Comparison of ENCODE assay signal across 1 cellular context in the genomic region with DNA sequence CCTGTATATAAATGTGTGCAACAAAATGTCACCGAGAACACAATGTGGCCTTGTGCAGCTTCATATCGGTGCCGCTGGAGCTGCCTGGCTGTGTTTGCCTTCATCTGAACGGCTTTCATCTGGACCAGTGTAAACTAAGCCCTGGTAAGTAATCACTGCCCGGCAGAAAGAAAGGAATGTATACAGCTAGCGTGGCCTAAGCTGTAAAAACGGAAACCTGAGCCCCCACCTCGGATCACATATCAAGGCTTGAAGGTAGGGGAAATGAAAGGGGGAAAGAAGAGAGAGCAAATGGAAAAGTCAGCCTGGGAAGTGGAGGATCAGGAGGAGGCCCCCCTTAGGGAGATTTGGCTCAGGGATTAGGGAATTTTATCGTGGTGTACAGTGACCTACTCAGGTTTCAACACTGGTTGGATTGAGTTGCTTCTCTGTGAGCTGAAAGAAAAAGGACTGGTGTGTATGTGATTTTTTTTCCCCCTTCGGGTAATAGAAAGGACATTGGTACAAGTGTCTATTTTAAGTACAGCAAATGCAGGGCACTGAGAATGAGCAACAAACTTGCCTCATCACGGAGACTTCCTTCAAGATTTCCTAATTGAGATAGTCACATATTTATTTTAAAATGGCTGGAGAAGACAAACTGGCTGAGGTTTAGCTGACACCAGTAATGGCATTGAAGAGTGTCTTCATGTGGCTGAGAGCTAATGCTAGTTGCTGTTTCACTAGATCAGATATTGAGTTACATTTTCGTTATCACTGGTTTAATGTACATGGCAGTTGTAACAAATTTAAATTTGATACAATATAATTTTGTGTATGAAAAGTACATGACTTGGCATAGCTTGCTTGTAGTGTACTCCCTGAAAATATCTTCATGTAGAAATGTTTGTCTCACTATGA.
TF ChIP-seq lines count a peak whose summit lies in the region.

No MANE protein-coding gene starts in this region.

TF ChIP-seq in HepG2, 621 proteins besides CTCF, POLR2A, EP300 and RAD21 (continued from another document and continues in another):
- no peak for TF ChIP-seq PHF5A (CRISPR knock-in tag; IDR thresholded peaks at IDR 0.05; ENCODE audit: low read depth, unreplicated experiment)
- no peak for TF ChIP-seq ZNF3 (CRISPR knock-in tag; IDR thresholded peaks at IDR 0.05)
- peak; percentile 54; the same call in 1 of the 2 replicates for TF ChIP-seq THAP11 (CRISPR knock-in tag; IDR thresholded peaks at IDR 0.05)
- TF ChIP-seq GTF3A (CRISPR knock-in tag; conservative IDR thresholded peaks at IDR 0.05) = no peak
- no peak for TF ChIP-seq NONO (IDR thresholded peaks at IDR 0.05)
- TF ChIP-seq NONO (CRISPR knock-in tag; conservative IDR thresholded peaks at IDR 0.05) = peak; percentile 73; the same call in 1 of the 2 replicates
- TF ChIP-seq ZNF775 (CRISPR knock-in tag; IDR thresholded peaks at IDR 0.05; ENCODE audit: borderline replicate concordance) = no peak
- peak; percentile 49; the same call in 1 of the 2 replicates for TF ChIP-seq ZNF564 (CRISPR knock-in tag; IDR thresholded peaks at IDR 0.05)
- no peak for TF ChIP-seq ZBTB21 (CRISPR knock-in tag; IDR thresholded peaks at IDR 0.05)
- no peak for TF ChIP-seq ELF1 (CRISPR knock-in tag; IDR thresholded peaks at IDR 0.05)
- TF ChIP-seq ZNF644 (CRISPR knock-in tag; IDR thresholded peaks at IDR 0.05; ENCODE audit: low read depth) = no peak; the same call in 1 of the 2 replicates
- no peak for TF ChIP-seq SUZ12 (IDR thresholded peaks at IDR 0.05; ENCODE audit: low read depth, low read length)
- no peak for TF ChIP-seq ATM (IDR thresholded peaks at IDR 0.05; ENCODE audit: borderline replicate concordance)
- TF ChIP-seq HNRNPH1 (optimal IDR thresholded peaks at IDR 0.05; ENCODE audit: low read depth, low read length) = no peak
- TF ChIP-seq TEAD2 (CRISPR knock-in tag; IDR thresholded peaks at IDR 0.05) = no peak
- TF ChIP-seq ZSCAN25 (CRISPR knock-in tag; IDR thresholded peaks at IDR 0.05) = no peak
- no peak; the same call in 1 of the 2 replicates for TF ChIP-seq MXD4 (CRISPR knock-in tag; IDR thresholded peaks at IDR 0.05)
- TF ChIP-seq ZNF205 (CRISPR knock-in tag; IDR thresholded peaks at IDR 0.05) = no peak
- TF ChIP-seq ZBTB20 (CRISPR knock-in tag; IDR thresholded peaks at IDR 0.05; ENCODE audit: borderline replicate concordance, low read depth) = peak; percentile 91; the same call in 1 of the 2 replicates
- TF ChIP-seq, protein P1, sequence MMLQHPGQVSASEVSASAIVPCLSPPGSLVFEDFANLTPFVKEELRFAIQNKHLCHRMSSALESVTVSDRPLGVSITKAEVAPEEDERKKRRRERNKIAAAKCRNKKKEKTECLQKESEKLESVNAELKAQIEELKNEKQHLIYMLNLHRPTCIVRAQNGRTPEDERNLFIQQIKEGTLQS (CRISPR knock-in tag; IDR thresholded peaks at IDR 0.05) = no peak
- TF ChIP-seq, protein P2, sequence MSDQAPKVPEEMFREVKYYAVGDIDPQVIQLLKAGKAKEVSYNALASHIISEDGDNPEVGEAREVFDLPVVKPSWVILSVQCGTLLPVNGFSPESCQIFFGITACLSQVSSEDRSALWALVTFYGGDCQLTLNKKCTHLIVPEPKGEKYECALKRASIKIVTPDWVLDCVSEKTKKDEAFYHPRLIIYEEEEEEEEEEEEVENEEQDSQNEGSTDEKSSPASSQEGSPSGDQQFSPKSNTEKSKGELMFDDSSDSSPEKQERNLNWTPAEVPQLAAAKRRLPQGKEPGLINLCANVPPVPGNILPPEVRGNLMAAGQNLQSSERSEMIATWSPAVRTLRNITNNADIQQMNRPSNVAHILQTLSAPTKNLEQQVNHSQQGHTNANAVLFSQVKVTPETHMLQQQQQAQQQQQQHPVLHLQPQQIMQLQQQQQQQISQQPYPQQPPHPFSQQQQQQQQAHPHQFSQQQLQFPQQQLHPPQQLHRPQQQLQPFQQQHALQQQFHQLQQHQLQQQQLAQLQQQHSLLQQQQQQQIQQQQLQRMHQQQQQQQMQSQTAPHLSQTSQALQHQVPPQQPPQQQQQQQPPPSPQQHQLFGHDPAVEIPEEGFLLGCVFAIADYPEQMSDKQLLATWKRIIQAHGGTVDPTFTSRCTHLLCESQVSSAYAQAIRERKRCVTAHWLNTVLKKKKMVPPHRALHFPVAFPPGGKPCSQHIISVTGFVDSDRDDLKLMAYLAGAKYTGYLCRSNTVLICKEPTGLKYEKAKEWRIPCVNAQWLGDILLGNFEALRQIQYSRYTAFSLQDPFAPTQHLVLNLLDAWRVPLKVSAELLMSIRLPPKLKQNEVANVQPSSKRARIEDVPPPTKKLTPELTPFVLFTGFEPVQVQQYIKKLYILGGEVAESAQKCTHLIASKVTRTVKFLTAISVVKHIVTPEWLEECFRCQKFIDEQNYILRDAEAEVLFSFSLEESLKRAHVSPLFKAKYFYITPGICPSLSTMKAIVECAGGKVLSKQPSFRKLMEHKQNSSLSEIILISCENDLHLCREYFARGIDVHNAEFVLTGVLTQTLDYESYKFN (CRISPR knock-in tag; conservative IDR thresholded peaks at IDR 0.05) = peak; percentile 86
- TF ChIP-seq, protein P3, sequence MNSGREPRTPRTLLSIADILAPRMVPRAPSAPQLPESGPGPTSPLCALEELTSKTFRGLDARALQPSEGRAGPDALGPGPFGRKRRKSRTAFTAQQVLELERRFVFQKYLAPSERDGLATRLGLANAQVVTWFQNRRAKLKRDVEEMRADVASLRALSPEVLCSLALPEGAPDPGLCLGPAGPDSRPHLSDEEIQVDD (CRISPR knock-in tag; IDR thresholded peaks at IDR 0.05; ENCODE audit: borderline replicate concordance) = no peak
- TF ChIP-seq FOXP1 (IDR thresholded peaks at IDR 0.05) = peak; percentile 65
- TF ChIP-seq FOXP1 (CRISPR knock-in tag; IDR thresholded peaks at IDR 0.05) = peak; percentile 85
- no peak for TF ChIP-seq BRD4 (CRISPR knock-in tag; IDR thresholded peaks at IDR 0.05)
- TF ChIP-seq, protein P4, sequence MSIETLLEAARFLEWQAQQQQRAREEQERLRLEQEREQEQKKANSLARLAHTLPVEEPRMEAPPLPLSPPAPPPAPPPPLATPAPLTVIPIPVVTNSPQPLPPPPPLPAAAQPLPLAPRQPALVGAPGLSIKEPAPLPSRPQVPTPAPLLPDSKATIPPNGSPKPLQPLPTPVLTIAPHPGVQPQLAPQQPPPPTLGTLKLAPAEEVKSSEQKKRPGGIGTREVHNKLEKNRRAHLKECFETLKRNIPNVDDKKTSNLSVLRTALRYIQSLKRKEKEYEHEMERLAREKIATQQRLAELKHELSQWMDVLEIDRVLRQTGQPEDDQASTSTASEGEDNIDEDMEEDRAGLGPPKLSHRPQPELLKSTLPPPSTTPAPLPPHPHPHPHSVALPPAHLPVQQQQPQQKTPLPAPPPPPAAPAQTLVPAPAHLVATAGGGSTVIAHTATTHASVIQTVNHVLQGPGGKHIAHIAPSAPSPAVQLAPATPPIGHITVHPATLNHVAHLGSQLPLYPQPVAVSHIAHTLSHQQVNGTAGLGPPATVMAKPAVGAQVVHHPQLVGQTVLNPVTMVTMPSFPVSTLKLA (IDR thresholded peaks at IDR 0.05) = no peak
- no peak for TF ChIP-seq NAIF1 (CRISPR knock-in tag; IDR thresholded peaks at IDR 0.05; ENCODE audit: borderline replicate concordance)
- TF ChIP-seq, protein P5, sequence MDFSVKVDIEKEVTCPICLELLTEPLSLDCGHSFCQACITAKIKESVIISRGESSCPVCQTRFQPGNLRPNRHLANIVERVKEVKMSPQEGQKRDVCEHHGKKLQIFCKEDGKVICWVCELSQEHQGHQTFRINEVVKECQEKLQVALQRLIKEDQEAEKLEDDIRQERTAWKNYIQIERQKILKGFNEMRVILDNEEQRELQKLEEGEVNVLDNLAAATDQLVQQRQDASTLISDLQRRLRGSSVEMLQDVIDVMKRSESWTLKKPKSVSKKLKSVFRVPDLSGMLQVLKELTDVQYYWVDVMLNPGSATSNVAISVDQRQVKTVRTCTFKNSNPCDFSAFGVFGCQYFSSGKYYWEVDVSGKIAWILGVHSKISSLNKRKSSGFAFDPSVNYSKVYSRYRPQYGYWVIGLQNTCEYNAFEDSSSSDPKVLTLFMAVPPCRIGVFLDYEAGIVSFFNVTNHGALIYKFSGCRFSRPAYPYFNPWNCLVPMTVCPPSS (IDR thresholded peaks at IDR 0.05) = no peak
- no peak for TF ChIP-seq FOXM1 (CRISPR knock-in tag; IDR thresholded peaks at IDR 0.05)
- peak; percentile 90 for TF ChIP-seq FOXA3 (CRISPR knock-in tag; IDR thresholded peaks at IDR 0.05)
- no peak for TF ChIP-seq ZNF282 (IDR thresholded peaks at IDR 0.05; ENCODE audit: partially characterized antibody)
- no peak for TF ChIP-seq ZNF709 (CRISPR knock-in tag; IDR thresholded peaks at IDR 0.05)
- no peak for TF ChIP-seq ZNF546 (CRISPR knock-in tag; conservative IDR thresholded peaks at IDR 0.05)
- TF ChIP-seq, protein P6, sequence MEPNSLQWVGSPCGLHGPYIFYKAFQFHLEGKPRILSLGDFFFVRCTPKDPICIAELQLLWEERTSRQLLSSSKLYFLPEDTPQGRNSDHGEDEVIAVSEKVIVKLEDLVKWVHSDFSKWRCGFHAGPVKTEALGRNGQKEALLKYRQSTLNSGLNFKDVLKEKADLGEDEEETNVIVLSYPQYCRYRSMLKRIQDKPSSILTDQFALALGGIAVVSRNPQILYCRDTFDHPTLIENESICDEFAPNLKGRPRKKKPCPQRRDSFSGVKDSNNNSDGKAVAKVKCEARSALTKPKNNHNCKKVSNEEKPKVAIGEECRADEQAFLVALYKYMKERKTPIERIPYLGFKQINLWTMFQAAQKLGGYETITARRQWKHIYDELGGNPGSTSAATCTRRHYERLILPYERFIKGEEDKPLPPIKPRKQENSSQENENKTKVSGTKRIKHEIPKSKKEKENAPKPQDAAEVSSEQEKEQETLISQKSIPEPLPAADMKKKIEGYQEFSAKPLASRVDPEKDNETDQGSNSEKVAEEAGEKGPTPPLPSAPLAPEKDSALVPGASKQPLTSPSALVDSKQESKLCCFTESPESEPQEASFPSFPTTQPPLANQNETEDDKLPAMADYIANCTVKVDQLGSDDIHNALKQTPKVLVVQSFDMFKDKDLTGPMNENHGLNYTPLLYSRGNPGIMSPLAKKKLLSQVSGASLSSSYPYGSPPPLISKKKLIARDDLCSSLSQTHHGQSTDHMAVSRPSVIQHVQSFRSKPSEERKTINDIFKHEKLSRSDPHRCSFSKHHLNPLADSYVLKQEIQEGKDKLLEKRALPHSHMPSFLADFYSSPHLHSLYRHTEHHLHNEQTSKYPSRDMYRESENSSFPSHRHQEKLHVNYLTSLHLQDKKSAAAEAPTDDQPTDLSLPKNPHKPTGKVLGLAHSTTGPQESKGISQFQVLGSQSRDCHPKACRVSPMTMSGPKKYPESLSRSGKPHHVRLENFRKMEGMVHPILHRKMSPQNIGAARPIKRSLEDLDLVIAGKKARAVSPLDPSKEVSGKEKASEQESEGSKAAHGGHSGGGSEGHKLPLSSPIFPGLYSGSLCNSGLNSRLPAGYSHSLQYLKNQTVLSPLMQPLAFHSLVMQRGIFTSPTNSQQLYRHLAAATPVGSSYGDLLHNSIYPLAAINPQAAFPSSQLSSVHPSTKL (CRISPR knock-in tag; IDR thresholded peaks at IDR 0.05) = peak; percentile 87
- TF ChIP-seq, protein P7, sequence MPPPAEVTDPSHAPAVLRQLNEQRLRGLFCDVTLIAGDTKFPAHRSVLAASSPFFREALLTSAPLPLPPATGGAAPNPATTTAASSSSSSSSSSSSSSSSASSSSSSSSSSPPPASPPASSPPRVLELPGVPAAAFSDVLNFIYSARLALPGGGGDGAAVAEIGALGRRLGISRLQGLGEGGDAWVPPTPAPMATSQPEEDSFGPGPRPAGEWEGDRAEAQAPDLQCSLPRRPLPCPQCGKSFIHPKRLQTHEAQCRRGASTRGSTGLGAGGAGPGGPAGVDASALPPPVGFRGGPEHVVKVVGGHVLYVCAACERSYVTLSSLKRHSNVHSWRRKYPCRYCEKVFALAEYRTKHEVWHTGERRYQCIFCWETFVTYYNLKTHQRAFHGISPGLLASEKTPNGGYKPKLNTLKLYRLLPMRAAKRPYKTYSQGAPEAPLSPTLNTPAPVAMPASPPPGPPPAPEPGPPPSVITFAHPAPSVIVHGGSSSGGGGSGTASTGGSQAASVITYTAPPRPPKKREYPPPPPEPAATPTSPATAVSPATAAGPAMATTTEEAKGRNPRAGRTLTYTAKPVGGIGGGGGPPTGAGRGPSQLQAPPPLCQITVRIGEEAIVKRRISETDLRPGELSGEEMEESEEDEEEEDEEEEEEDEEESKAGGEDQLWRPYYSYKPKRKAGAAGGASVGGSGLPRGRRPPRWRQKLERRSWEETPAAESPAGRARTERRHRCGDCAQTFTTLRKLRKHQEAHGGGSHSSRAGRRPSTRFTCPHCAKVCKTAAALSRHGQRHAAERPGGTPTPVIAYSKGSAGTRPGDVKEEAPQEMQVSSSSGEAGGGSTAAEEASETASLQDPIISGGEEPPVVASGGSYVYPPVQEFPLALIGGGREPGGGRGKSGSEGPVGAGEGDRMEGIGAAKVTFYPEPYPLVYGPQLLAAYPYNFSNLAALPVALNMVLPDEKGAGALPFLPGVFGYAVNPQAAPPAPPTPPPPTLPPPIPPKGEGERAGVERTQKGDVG (CRISPR knock-in tag; IDR thresholded peaks at IDR 0.05; ENCODE audit: borderline replicate concordance) = peak; percentile 52; the same call in 1 of the 2 replicates
- 0 out of 2 replicates have a peak, but pooled peaks have one; percentile 54 for TF ChIP-seq MED13 (CRISPR knock-in tag; IDR thresholded peaks at IDR 0.05)
- no peak for TF ChIP-seq ZNF496 (CRISPR knock-in tag; IDR thresholded peaks at IDR 0.05; ENCODE audit: insufficient replicate concordance)
- TF ChIP-seq SP1 (IDR thresholded peaks at IDR 0.05) = no peak
- TF ChIP-seq SP1 (CRISPR knock-in tag; IDR thresholded peaks at IDR 0.05) = no peak
- no peak for TF ChIP-seq MZF1 (CRISPR knock-in tag; IDR thresholded peaks at IDR 0.05; ENCODE audit: borderline replicate concordance)
- no peak for TF ChIP-seq AGO1 (IDR thresholded peaks at IDR 0.05; ENCODE audit: low read depth, low read length, poor library complexity, severe bottlenecking)
- TF ChIP-seq ZNF24 (IDR thresholded peaks at IDR 0.05) = no peak
- TF ChIP-seq NCOR1 (IDR thresholded peaks at IDR 0.05; ENCODE audit: borderline replicate concordance, low read length) = peak; percentile 29; the same call in 1 of the 2 replicates
- TF ChIP-seq HNRNPK (IDR thresholded peaks at IDR 0.05; ENCODE audit: low read depth, low read length, poor library complexity, severe bottlenecking) = no peak
- no peak for TF ChIP-seq SPEN (CRISPR knock-in tag; IDR thresholded peaks at IDR 0.05; ENCODE audit: low read depth)
- TF ChIP-seq ZNF180 (CRISPR knock-in tag; IDR thresholded peaks at IDR 0.05; ENCODE audit: borderline replicate concordance, low read depth) = no peak
- TF ChIP-seq, protein P8, sequence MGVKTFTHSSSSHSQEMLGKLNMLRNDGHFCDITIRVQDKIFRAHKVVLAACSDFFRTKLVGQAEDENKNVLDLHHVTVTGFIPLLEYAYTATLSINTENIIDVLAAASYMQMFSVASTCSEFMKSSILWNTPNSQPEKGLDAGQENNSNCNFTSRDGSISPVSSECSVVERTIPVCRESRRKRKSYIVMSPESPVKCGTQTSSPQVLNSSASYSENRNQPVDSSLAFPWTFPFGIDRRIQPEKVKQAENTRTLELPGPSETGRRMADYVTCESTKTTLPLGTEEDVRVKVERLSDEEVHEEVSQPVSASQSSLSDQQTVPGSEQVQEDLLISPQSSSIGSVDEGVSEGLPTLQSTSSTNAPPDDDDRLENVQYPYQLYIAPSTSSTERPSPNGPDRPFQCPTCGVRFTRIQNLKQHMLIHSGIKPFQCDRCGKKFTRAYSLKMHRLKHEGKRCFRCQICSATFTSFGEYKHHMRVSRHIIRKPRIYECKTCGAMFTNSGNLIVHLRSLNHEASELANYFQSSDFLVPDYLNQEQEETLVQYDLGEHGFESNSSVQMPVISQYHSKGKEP (CRISPR knock-in tag; IDR thresholded peaks at IDR 0.05) = no peak
